ENCODE assay signal across 8 cellular contexts in the genomic region with DNA sequence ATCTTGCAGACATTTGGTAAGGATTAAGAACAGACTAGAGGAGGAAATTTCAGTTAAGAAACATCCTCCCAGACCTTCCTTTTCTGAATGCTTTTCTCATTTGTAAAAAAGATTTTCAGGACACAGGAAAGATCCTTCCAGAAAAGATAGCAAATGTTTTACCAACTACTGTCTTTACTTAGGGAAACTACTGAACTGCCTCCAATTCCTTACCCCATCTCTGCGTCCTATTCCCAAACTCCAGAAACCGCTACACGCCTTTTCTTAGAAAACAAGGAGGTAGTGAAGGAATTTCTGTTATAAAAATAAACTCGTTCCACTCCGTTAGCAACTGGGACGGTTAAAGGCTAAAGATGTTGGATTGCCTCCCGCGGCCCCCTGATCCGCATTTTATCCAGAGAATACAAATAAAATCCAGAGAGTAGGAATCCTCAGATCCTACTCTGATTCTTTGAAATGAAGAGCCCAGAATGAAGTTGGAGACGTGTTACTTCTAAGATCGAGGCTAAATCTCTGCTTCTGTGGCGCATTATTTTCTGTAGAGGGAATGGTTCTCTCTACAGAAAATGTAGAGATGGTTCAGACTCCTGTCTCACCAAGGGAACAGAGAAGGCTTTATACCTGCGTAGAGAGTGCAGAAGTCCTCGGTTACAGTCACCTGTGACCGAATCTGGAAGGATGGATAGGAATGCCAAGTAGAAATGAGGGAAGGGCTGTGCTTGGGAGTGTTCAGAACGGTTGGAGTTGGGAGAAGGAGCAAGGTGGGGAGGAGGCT.
DNase-seq lines count a peak whose midpoint lies in the region; ATAC-seq and TF ChIP-seq lines count a peak whose summit lies in the region.

No MANE protein-coding gene starts in this region.

- BruUV-seq in Panc1 (replicated peaks; lab: Mats Ljungman, UMichigan): no TSS peak

- no peaks in the 10 kb centered on the region for H3K9me3 ChIP-seq in Panc1 (ENCODE audit: control insufficient read depth, insufficient read depth, low read depth, low read length)
- no peaks in the 10 kb centered on the region for H3K9me3 ChIP-seq in psoas muscle

- intact Hi-C loops in Panc1 (cut with micrococcal nuclease; ENCODE audit: unreplicated experiment) (no loop called here), psoas muscle (cut with DNase I) (no loop called here)

- CTCF ChIA-PET in Panc1 (lab: Charles Lee): interaction anchor here (0.7 to 1.0 kb wide), 2 partner anchors 10 to 517 kb away, joined by 3 to 5 read pairs; no protein-coding TSS in a partner anchor

- POLR2A ChIA-PET in Panc1 (lab: Charles Lee): no interaction called here

- peaks cover 7% of the 10 kb centered on the region for H3K4me1 ChIP-seq in Panc1 (ENCODE audit: control insufficient read depth, insufficient read depth, low read length)
- H3K4me1 ChIP-seq in psoas muscle: no peaks in the 10 kb centered on the region

- H3K36me3 ChIP-seq in Panc1 (ENCODE audit: control insufficient read depth, insufficient read depth, low read length): no peaks in the 10 kb centered on the region
- no peaks in the 10 kb centered on the region for H3K36me3 ChIP-seq in psoas muscle (ENCODE audit: insufficient read depth in 1 of 2, low read depth in 1 of 2)

- TF ChIP-seq CTCF in Panc1 (IDR thresholded peaks at IDR 0.05) (no peak), epithelial cell of proximal tubule (conservative IDR thresholded peaks at IDR 0.05; ENCODE audit: low read depth, low read length) (no peak), psoas muscle (IDR thresholded peaks at IDR 0.05) (no peak)

- H3K27ac ChIP-seq in Panc1 (ENCODE audit: low read length) (peak overlapping the region; percentile 42; the same call in 1 of the 2 replicates), psoas muscle (no peak overlapping the region)

- no peaks in the 10 kb centered on the region; the same call in 1 of the 2 replicates for H3K27me3 ChIP-seq in Panc1 (ENCODE audit: control insufficient read depth, insufficient read depth, low read length)
- peaks cover 4 to 38% (median 6%) of the 10 kb centered on the region in 3 donors for H3K27me3 ChIP-seq in psoas muscle (ENCODE audit: insufficient read depth in 3 of 3, low read length in 2 of 3)

- DNase-seq in SKM-1 treated with dmso at 0.1 percent for 144 hours (lab: John Stamatoyannopoulos, UW; ENCODE audit: unreplicated experiment): peak; percentile 38
- DNase-seq in SKM-1 (lab: John Stamatoyannopoulos, UW; ENCODE audit: unreplicated experiment): no peak
- DNase-seq in Panc1 (ENCODE audit: low read depth, low spot score): no peak
- DNase-seq in epithelial cell of proximal tubule (ENCODE audit: low read depth): no peak
- DNase-seq in psoas muscle: no peak
- DNase-seq in epidermal melanocyte (ENCODE audit: insufficient read length, low spot score): no peak

- ATAC-seq in Panc1 (peak; percentile 49), psoas muscle (no peak), HG02571 (IDR thresholded peaks at IDR 0.05; ENCODE audit: unreplicated experiment) (no peak), GM21381 (IDR thresholded peaks at IDR 0.05; ENCODE audit: unreplicated experiment) (no peak)

- H3K4me3 ChIP-seq in Panc1 (ENCODE audit: low read depth in 2 of 2, low read length in 2 of 2): peak overlapping the region; percentile 71 to 78
- H3K4me3 ChIP-seq in epithelial cell of proximal tubule (ENCODE audit: low read depth, low read length): peak overlapping the region; percentile 58
- H3K4me3 ChIP-seq in psoas muscle: peak overlapping the region; percentile 51

- WGBS in psoas muscle, 3 donors: 2% methylated on average over 16 of the region's 16 CpGs

- in situ Hi-C loops in Panc1 (cut with HindIII; ENCODE audit: low pct_unique_long_range_greater_than_20kb, low sequenced_read_pairs): no loop called here
